ENCODE assay signal across 12 cellular contexts in genomic region chr12:115398311-115398781, GRCh38.
A peak's percentile ranks its signal among the peaks of the same experiment; 100 is the strongest.
DNase-seq lines count a peak whose midpoint lies in the region; ATAC-seq, FAIRE-seq and TF ChIP-seq lines count a peak whose summit lies in the region.
"Had no signal": no experiment of that assay in that cellular context is flagged by ENCODE, and none has a peak within 500 bp of the region (broad histone marks: within the 10 kb centered on the region; RNA-seq: fewer than 3 reads in every experiment).

No MANE protein-coding gene starts in this region.

- intact Hi-C loops in GM12878 (cut with micrococcal nuclease; ENCODE audit: unreplicated experiment) (no loop called here), mucosa of descending colon (cut with DNase I, micrococcal nuclease) (no loop called here)

- no peak overlapping the region for H3K27ac ChIP-seq in GM12878 (ENCODE audit: control insufficient read depth, insufficient read depth)
- H3K27ac ChIP-seq: ovary had no signal

- no peak overlapping the region for H3K4me2 ChIP-seq in GM12878 (ENCODE audit: control insufficient read depth, insufficient read depth)

- RAD21 ChIA-PET in GM12878 (lab: Charles Lee; ENCODE audit: unreplicated experiment): interaction anchor here (0.7 kb wide), 1 partner anchor 729 kb away, joined by 3 read pairs; no protein-coding TSS in a partner anchor

- TF ChIP-seq CTCF in GM12865 (IDR thresholded peaks at IDR 0.05; ENCODE audit: insufficient read depth, low read depth, low read length, missing control alignments): peak; percentile 5
- peak; percentile 1 for TF ChIP-seq CTCF in NB4 (IDR thresholded peaks at IDR 0.05; ENCODE audit: low read depth, low read length)
- TF ChIP-seq CTCF in GM12878 (IDR thresholded peaks at IDR 0.05 in 2 of 3, conservative IDR thresholded peaks at IDR 0.05 in 1 of 3; ENCODE audit: control insufficient read depth in 2 of 3, extremely low read depth in 1 of 3, insufficient read depth in 1 of 3, low read depth in 3 of 3, low read length in 3 of 3): no peak; a peak in 2 of 6 replicates
- TF ChIP-seq CTCF in mucosa of descending colon (IDR thresholded peaks at IDR 0.05): no peak

- DNase-seq in GM12865 (ENCODE audit: low read depth) (no peak), NB4 (ENCODE audit: low read depth) (no peak), GM12878 (ENCODE audit: low read depth, low spot score) (no peak), mucosa of descending colon (peak in 2 of 3 donors; percentile 33 to 38), KBM-7 (no peak), NCI-H2081 treated with DMSO at 0.1 percent for 48 hours (lab: John Stamatoyannopoulos, UW) (no peak)
- no peak for DNase-seq in activated CD8-positive, alpha-beta memory T cell treated with anti-CD3 and anti-CD28 coated beads for 24 hours
- DNase-seq: glutamatergic neuron, NCI-H1105 treated with DMSO at 0.1 percent for 48 hours, ovary had no signal

- no peak for TF ChIP-seq EP300 in GM12878 (IDR thresholded peaks at IDR 0.05; ENCODE audit: borderline replicate concordance in 1 of 2, control insufficient read depth in 1 of 2, low read depth in 2 of 2, low read length in 2 of 2)

- no peak for TF ChIP-seq POLR2A in NB4 (IDR thresholded peaks at IDR 0.05; ENCODE audit: extremely low read depth, insufficient read length)
- no peak for TF ChIP-seq POLR2A in GM12878 (IDR thresholded peaks at IDR 0.05; ENCODE audit: low read depth, low read length)

- H3K36me3 ChIP-seq in GM12878 (ENCODE audit: control insufficient read depth in 2 of 2, insufficient read depth in 2 of 2, low read length in 1 of 2): no peaks in the 10 kb centered on the region
- no peaks in the 10 kb centered on the region for H3K36me3 ChIP-seq in mucosa of descending colon (ENCODE audit: low read depth)
- H3K36me3 ChIP-seq: ovary had no signal

- no peaks in the 10 kb centered on the region for H4K20me1 ChIP-seq in GM12878 (ENCODE audit: control insufficient read depth, insufficient read depth)

- SMC1A ChIA-PET in GM12878 (lab: Charles Lee; ENCODE audit: uncharacterized antibody, unreplicated experiment): interaction anchor here (0.7 to 1.1 kb wide), 3 partner anchors 11 to 62 kb away, joined by 3 read pairs; no protein-coding TSS in a partner anchor

- no peaks in the 10 kb centered on the region for H3K4me1 ChIP-seq in GM12878 (ENCODE audit: control insufficient read depth, insufficient read depth, low read length)
- no peaks in the 10 kb centered on the region for H3K4me1 ChIP-seq in mucosa of descending colon (ENCODE audit: low read depth)

- H3K79me2 ChIP-seq in GM12878 (ENCODE audit: control insufficient read depth, insufficient read depth, low read length): no peaks in the 10 kb centered on the region

- FAIRE-seq in GM12878 (lab: Jason Lieb, UNC): no peak
- FAIRE-seq: GM18507 had no signal

- H3K9ac ChIP-seq in GM12878 (ENCODE audit: control insufficient read depth, insufficient read depth, low read length): no peak overlapping the region

- no peaks in the 10 kb centered on the region for H3K27me3 ChIP-seq in GM12878 (replicated peaks in 1 of 2; ENCODE audit: control insufficient read depth in 2 of 2, insufficient read depth in 2 of 2, low read length in 1 of 2)
- H3K27me3 ChIP-seq: ovary had no signal

- POLR2A ChIA-PET in GM12878 (lab: Charles Lee): no interaction called here

- in situ Hi-C loops in GM12878 (cut with MboI) (no loop called here), KBM-7 (cut with MboI; ENCODE audit: low pct_unique_long_range_greater_than_20kb, low sequenced_read_pairs) (no loop called here)

- no peak overlapping the region for H3K4me3 ChIP-seq in GM12865 (ENCODE audit: low read depth, low read length)
- H3K4me3 ChIP-seq in NB4 (ENCODE audit: low read depth, low read length): no peak overlapping the region
- H3K4me3 ChIP-seq in GM12878: no peak overlapping the region
- H3K4me3 ChIP-seq in mucosa of descending colon: no peak overlapping the region
- H3K4me3 ChIP-seq: lung, ovary had no signal

- ATAC-seq in GM12878 (no peak), mucosa of descending colon (peak; percentile 65)

- WGBS in GM12878 (ENCODE audit: insufficient coverage, insufficient replicate concordance, low lambda C conversion rate, missing lambda C conversion rate): 40% methylated on average over 4 of the region's 4 CpGs

- H3K9me3 ChIP-seq in GM12878 (replicated peaks; ENCODE audit: control insufficient read depth, insufficient read depth, low read length): peaks cover 6% of the 10 kb centered on the region; the same call in 1 of the 3 replicates
- peaks cover 7% of the 10 kb centered on the region for H3K9me3 ChIP-seq in mucosa of descending colon
- H3K9me3 ChIP-seq: ovary had no signal

- CTCF ChIA-PET in GM12878 (lab: Yijun Ruan, JAX): no interaction called here

- peak; percentile 56 for TF ChIP-seq RAD21 in GM12878 (IDR thresholded peaks at IDR 0.05; ENCODE audit: insufficient read depth, low read depth, low read length)

- no TSS peak for BruUV-seq in GM12878 (replicated peaks; lab: Mats Ljungman, UMichigan)

- H2AFZ ChIP-seq in GM12878 (ENCODE audit: control insufficient read depth, low read depth, low read length): no peak overlapping the region

TF ChIP-seq in GM12878, 131 proteins besides CTCF, POLR2A, EP300 and RAD21:
- no peak for TF ChIP-seq TBL1XR1 (IDR thresholded peaks at IDR 0.05; ENCODE audit: low read depth, low read length)
- no peak for TF ChIP-seq HDAC6 (IDR thresholded peaks at IDR 0.05; ENCODE audit: unreplicated experiment)
- TF ChIP-seq ZNF24 (IDR thresholded peaks at IDR 0.05): no peak
- no peak for TF ChIP-seq MTA2 (IDR thresholded peaks at IDR 0.05; ENCODE audit: low read depth)
- no peak for TF ChIP-seq ZNF687 (IDR thresholded peaks at IDR 0.05)
- no peak for TF ChIP-seq IRF3 (IDR thresholded peaks at IDR 0.05)
- no peak for TF ChIP-seq TCF3 (IDR thresholded peaks at IDR 0.05; ENCODE audit: borderline replicate concordance, insufficient read depth, low read depth, low read length)
- TF ChIP-seq YY1 (IDR thresholded peaks at IDR 0.05; ENCODE audit: low read depth, low read length): no peak
- TF ChIP-seq SRF (IDR thresholded peaks at IDR 0.05; ENCODE audit: low read depth in 2 of 2, low read length in 2 of 2): no peak
- no peak for TF ChIP-seq NR2F1 (conservative IDR thresholded peaks at IDR 0.05)
- no peak for TF ChIP-seq ATF3 (IDR thresholded peaks at IDR 0.05; ENCODE audit: borderline replicate concordance, extremely low read depth, low read depth, low read length)
- TF ChIP-seq DPF2 (IDR thresholded peaks at IDR 0.05): no peak
- no peak for TF ChIP-seq NRF1 (conservative IDR thresholded peaks at IDR 0.05; ENCODE audit: low read depth, low read length)
- no peak for TF ChIP-seq MEF2A (IDR thresholded peaks at IDR 0.05; ENCODE audit: insufficient read depth, low read depth, low read length)

Comparison
In these comparisons a context has a peak if more than half of its experiments do, and no peak if none do; other contexts are left out.
1. DNase-seq: peak in mucosa of descending colon (2 of 3); none in GM12865 (single experiment), NB4 (single experiment), GM12878 (single experiment), KBM-7 (single experiment), NCI-H2081 treated with DMSO at 0.1 percent for 48 hours (single experiment) and activated CD8-positive, alpha-beta memory T cell treated with anti-CD3 and anti-CD28 coated beads for 24 hours (single experiment).
2. CTCF ChIP-seq: peak in GM12865 (single experiment) and NB4 (single experiment); none in GM12878 (0 of 3) and mucosa of descending colon (single experiment).